In genomic region chr6:27076116-27076515, GRCh38 we compare ENCODE assay signal across 2 cellular contexts.
TF ChIP-seq lines count a peak whose summit lies in the region.

No MANE protein-coding gene starts in this region.

TF ChIP-seq in IMR-90, 13 proteins besides CTCF, POLR2A, EP300 and RAD21:
- no peak for TF ChIP-seq ELK1 (IDR thresholded peaks at IDR 0.05; ENCODE audit: borderline replicate concordance, low read depth, low read length)
- TF ChIP-seq CHD1 (IDR thresholded peaks at IDR 0.05; ENCODE audit: low read depth, low read length) = no peak
- no peak for TF ChIP-seq FOS (IDR thresholded peaks at IDR 0.05; ENCODE audit: low read depth, low read length)
- no peak for TF ChIP-seq CEBPB (IDR thresholded peaks at IDR 0.05; ENCODE audit: low read depth, low read length)
- TF ChIP-seq NFE2L2 (IDR thresholded peaks at IDR 0.05; ENCODE audit: low read depth, low read length) = no peak
- TF ChIP-seq MXI1 (IDR thresholded peaks at IDR 0.05; ENCODE audit: borderline replicate concordance, low read depth, low read length) = no peak
- TF ChIP-seq, protein P1, sequence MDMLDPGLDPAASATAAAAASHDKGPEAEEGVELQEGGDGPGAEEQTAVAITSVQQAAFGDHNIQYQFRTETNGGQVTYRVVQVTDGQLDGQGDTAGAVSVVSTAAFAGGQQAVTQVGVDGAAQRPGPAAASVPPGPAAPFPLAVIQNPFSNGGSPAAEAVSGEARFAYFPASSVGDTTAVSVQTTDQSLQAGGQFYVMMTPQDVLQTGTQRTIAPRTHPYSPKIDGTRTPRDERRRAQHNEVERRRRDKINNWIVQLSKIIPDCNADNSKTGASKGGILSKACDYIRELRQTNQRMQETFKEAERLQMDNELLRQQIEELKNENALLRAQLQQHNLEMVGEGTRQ (IDR thresholded peaks at IDR 0.05; ENCODE audit: low read depth, low read length) = no peak

TF ChIP-seq in GM12878, 131 proteins besides CTCF, POLR2A, EP300 and RAD21:
- TF ChIP-seq, protein P2, sequence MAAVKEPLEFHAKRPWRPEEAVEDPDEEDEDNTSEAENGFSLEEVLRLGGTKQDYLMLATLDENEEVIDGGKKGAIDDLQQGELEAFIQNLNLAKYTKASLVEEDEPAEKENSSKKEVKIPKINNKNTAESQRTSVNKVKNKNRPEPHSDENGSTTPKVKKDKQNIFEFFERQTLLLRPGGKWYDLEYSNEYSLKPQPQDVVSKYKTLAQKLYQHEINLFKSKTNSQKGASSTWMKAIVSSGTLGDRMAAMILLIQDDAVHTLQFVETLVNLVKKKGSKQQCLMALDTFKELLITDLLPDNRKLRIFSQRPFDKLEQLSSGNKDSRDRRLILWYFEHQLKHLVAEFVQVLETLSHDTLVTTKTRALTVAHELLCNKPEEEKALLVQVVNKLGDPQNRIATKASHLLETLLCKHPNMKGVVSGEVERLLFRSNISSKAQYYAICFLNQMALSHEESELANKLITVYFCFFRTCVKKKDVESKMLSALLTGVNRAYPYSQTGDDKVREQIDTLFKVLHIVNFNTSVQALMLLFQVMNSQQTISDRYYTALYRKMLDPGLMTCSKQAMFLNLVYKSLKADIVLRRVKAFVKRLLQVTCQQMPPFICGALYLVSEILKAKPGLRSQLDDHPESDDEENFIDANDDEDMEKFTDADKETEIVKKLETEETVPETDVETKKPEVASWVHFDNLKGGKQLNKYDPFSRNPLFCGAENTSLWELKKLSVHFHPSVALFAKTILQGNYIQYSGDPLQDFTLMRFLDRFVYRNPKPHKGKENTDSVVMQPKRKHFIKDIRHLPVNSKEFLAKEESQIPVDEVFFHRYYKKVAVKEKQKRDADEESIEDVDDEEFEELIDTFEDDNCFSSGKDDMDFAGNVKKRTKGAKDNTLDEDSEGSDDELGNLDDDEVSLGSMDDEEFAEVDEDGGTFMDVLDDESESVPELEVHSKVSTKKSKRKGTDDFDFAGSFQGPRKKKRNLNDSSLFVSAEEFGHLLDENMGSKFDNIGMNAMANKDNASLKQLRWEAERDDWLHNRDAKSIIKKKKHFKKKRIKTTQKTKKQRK (IDR thresholded peaks at IDR 0.05; ENCODE audit: low read depth, low read length) = no peak
- TF ChIP-seq SUPT20H (IDR thresholded peaks at IDR 0.05; ENCODE audit: borderline replicate concordance, control insufficient read depth, low read depth, low read length) = no peak
- TF ChIP-seq MYC (IDR thresholded peaks at IDR 0.05; ENCODE audit: insufficient read depth, insufficient read length, insufficient replicate concordance, low read length, severe bottlenecking) = no peak
- no peak for TF ChIP-seq TBL1XR1 (IDR thresholded peaks at IDR 0.05; ENCODE audit: low read depth, low read length)
